In the genomic region with DNA sequence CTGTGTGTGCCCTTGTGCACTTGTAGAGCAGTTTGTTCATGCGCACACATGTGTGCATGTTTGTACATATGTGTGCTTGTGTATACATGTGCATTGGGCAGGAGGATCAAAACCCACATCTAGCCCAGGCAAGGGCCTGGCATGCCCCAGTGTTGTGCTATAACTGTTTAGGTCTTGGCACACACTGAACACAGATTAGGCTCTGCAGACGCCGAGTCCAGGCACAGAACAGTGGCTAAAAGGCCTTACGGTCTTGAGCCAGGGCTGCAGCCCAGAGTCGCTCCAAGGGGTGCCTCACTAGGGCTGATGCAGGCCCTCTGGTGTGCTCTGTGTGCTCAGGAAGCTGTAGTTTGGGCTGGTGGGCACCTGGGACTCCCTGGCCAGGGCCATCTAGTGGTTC, we compare ENCODE assay signal across 24 cellular contexts. TPM values are rescaled to one million over a fixed set of nuclear protein-coding genes. Genes with fewer than 3 reads are reported as not detected.
DNase-seq lines count a peak whose midpoint lies in the region; ATAC-seq and TF ChIP-seq lines count a peak whose summit lies in the region.
"Had no signal": no experiment of that assay in that cellular context is flagged by ENCODE, and none has a peak within 500 bp of the region (broad histone marks: within the 10 kb centered on the region; RNA-seq: fewer than 3 reads in every experiment).

No MANE protein-coding gene starts in this region.

- intact Hi-C loops in activated naive CD4-positive, alpha-beta T cell treated with anti-CD3 and anti-CD28 coated beads for 36 hours (cut with micrococcal nuclease): loop anchor here (5.0 kb wide), 3 partner anchors 236 to 721 kb away; partner anchors contain the start of genes MYO1G, NUDCD3 and TMED4
- intact Hi-C loops in activated T-helper 1 cell treated with anti-CD3 and anti-CD28 coated beads, Interleukin-12 subunit alpha, Interleukin-12 subunit beta, Interleukin-2, Interleukin-4 antibody, amounts not matched to agents 30 ng/mL and 10 ng/mL and 1 ng/mL, durations not matched to agents 14 hours and 24 hours and 36 hours (cut with micrococcal nuclease): loop anchor here (5.0 kb wide), 2 partner anchors 109 to 221 kb away; no protein-coding TSS in a partner anchor

- peak; percentile 2 for TF ChIP-seq CTCF in cardiac muscle cell (IDR thresholded peaks at IDR 0.05; ENCODE audit: low read depth, low read length)

- H3K4me3 ChIP-seq in cardiac muscle cell: no peak overlapping the region
- H3K4me3 ChIP-seq: vagina had no signal

- no peaks in the 10 kb centered on the region for H3K9me3 ChIP-seq in cardiac muscle cell (ENCODE audit: low read depth)
- H3K9me3 ChIP-seq: vagina had no signal

- H3K27me3 Mint-ChIP-seq in activated naive CD4-positive, alpha-beta T cell treated with anti-CD3 and anti-CD28 coated beads for 36 hours (ENCODE audit: low read depth): no peaks in the 10 kb centered on the region
- no peaks in the 10 kb centered on the region for H3K27me3 Mint-ChIP-seq in activated T-helper 1 cell treated with anti-CD3 and anti-CD28 coated beads, Interleukin-12 subunit alpha, Interleukin-12 subunit beta, Interleukin-2, Interleukin-4 antibody, amounts not matched to agents 30 ng/mL and 10 ng/mL and 1 ng/mL, durations not matched to agents 14 hours and 24 hours and 36 hours (ENCODE audit: insufficient read depth)
- no peaks in the 10 kb centered on the region for H3K27me3 Mint-ChIP-seq in stimulated activated memory B cell treated with anti-CD40 and anti-IgM and Interleukin-4, amounts not matched to agents 10 μg/mL and 1 μg/mL and 100 μg/mL, for 72 hours
- H3K27me3 Mint-ChIP-seq: T-helper 17 cell had no signal

- H3K4me1 ChIP-seq in cardiac muscle cell (ENCODE audit: low read depth): peaks cover 50% of the 10 kb centered on the region

- peak overlapping the region; percentile 92 for H3K27ac ChIP-seq in cardiac muscle cell
- H3K27ac ChIP-seq: parathyroid adenoma, vagina, VCaP had no signal

- H3K27me3 ChIP-seq in cardiac muscle cell: no peaks in the 10 kb centered on the region
- H3K27me3 ChIP-seq: vagina had no signal

- H3K4me3 Mint-ChIP-seq in activated naive CD4-positive, alpha-beta T cell treated with anti-CD3 and anti-CD28 coated beads for 36 hours: no peak overlapping the region
- H3K4me3 Mint-ChIP-seq in activated T-helper 1 cell treated with anti-CD3 and anti-CD28 coated beads, Interleukin-12 subunit alpha, Interleukin-12 subunit beta, Interleukin-2, Interleukin-4 antibody, amounts not matched to agents 30 ng/mL and 10 ng/mL and 1 ng/mL, durations not matched to agents 14 hours and 24 hours and 36 hours: no peak overlapping the region
- H3K4me3 Mint-ChIP-seq in stimulated activated memory B cell treated with anti-CD40 and anti-IgM and Interleukin-4, amounts not matched to agents 10 μg/mL and 1 μg/mL and 100 μg/mL, for 72 hours: no peak overlapping the region
- H3K4me3 Mint-ChIP-seq: activated T-cell treated with anti-CD3 and anti-CD28 coated beads, Interleukin-2, amount 50 U/mL, for 72 hours; CD14-positive monocyte; nephron had no signal

- no peaks in the 10 kb centered on the region for H3K36me3 Mint-ChIP-seq in activated naive CD4-positive, alpha-beta T cell treated with anti-CD3 and anti-CD28 coated beads for 36 hours (ENCODE audit: low read depth)
- H3K36me3 Mint-ChIP-seq in activated naive CD4-positive, alpha-beta T cell treated with anti-CD3 and anti-CD28 coated beads, Interleukin-2, amount 50 U/mL, for 72 hours: no peaks in the 10 kb centered on the region
- no peaks in the 10 kb centered on the region for H3K36me3 Mint-ChIP-seq in activated T-helper 1 cell treated with anti-CD3 and anti-CD28 coated beads, Interleukin-12 subunit alpha, Interleukin-12 subunit beta, Interleukin-2, Interleukin-4 antibody, amounts not matched to agents 30 ng/mL and 10 ng/mL and 1 ng/mL, durations not matched to agents 14 hours and 24 hours and 36 hours (ENCODE audit: low read depth)
- no peaks in the 10 kb centered on the region for H3K36me3 Mint-ChIP-seq in stimulated activated memory B cell treated with anti-CD40 and anti-IgM and Interleukin-4, amounts not matched to agents 10 μg/mL and 1 μg/mL and 100 μg/mL, for 72 hours
- H3K36me3 Mint-ChIP-seq: CD14-positive monocyte had no signal

- H3K27ac Mint-ChIP-seq in activated naive CD4-positive, alpha-beta T cell treated with anti-CD3 and anti-CD28 coated beads for 36 hours: peak overlapping the region; percentile 94
- peak overlapping the region in 1 of 2 donors; percentile 95 for H3K27ac Mint-ChIP-seq in activated naive CD4-positive, alpha-beta T cell treated with anti-CD3 and anti-CD28 coated beads, Interleukin-2, amount 50 U/mL, for 72 hours
- H3K27ac Mint-ChIP-seq in activated T-helper 1 cell treated with anti-CD3 and anti-CD28 coated beads, Interleukin-12 subunit alpha, Interleukin-12 subunit beta, Interleukin-2, Interleukin-4 antibody, amounts not matched to agents 30 ng/mL and 10 ng/mL and 1 ng/mL, durations not matched to agents 14 hours and 24 hours and 36 hours: peak overlapping the region; percentile 19
- peak overlapping the region; percentile 71 for H3K27ac Mint-ChIP-seq in stimulated activated memory B cell treated with anti-CD40 and anti-IgM and Interleukin-4, amounts not matched to agents 10 μg/mL and 1 μg/mL and 100 μg/mL, for 72 hours
- H3K27ac Mint-ChIP-seq: nephron, T-helper 17 cell had no signal

- DNase-seq in activated naive CD4-positive, alpha-beta T cell treated with anti-CD3 and anti-CD28 coated beads for 36 hours: no peak
- no peak for DNase-seq in activated naive CD4-positive, alpha-beta T cell treated with anti-CD3 and anti-CD28 coated beads, Interleukin-2, amount 50 U/mL, for 72 hours (ENCODE audit: low spot score in 2 of 2)
- DNase-seq in activated T-helper 1 cell treated with anti-CD3 and anti-CD28 coated beads, Interleukin-12 subunit alpha, Interleukin-12 subunit beta, Interleukin-2, Interleukin-4 antibody, amounts not matched to agents 30 ng/mL and 10 ng/mL and 1 ng/mL, durations not matched to agents 14 hours and 24 hours and 36 hours (ENCODE audit: low spot score): no peak
- DNase-seq in cardiac muscle cell (ENCODE audit: low read depth in 1 of 2, low spot score in 1 of 2) (no peak), 8988T (no peak), ecto neural progenitor cell (ENCODE audit: low spot score) (no peak)
- DNase-seq: ACHN; activated T-cell treated with anti-CD3 and anti-CD28 coated beads, Interleukin-2, amount 50 U/mL, for 72 hours; cortex of kidney; EL; mesendoderm; NCI-H1105; NCI-H2081; stimulated activated CD4-positive, alpha-beta T cell treated with anti-CD3 and anti-CD28 coated beads, Interleukin-15, amount 100 ng/mL, for 24 hours; stimulated activated CD8-positive, alpha-beta memory T cell treated with anti-CD3 and anti-CD28 coated beads, Interleukin-4, amount 100 ng/mL, for 48 hours; T-helper 17 cell had no signal

- ATAC-seq in activated naive CD4-positive, alpha-beta T cell treated with anti-CD3 and anti-CD28 coated beads, Interleukin-2, amount 50 U/mL, for 72 hours: no peak
- ATAC-seq in stimulated activated memory B cell treated with anti-CD40 and anti-IgM and Interleukin-4, amounts not matched to agents 10 μg/mL and 1 μg/mL and 100 μg/mL, for 72 hours: no peak
- ATAC-seq in HG03457 (IDR thresholded peaks at IDR 0.05; ENCODE audit: unreplicated experiment): no peak
- ATAC-seq: activated T-cell treated with anti-CD3 and anti-CD28 coated beads, Interleukin-2, amount 50 U/mL, for 72 hours; sciatic nerve; T-helper 17 cell had no signal

- no peaks in the 10 kb centered on the region for H3K36me3 ChIP-seq in cardiac muscle cell
- H3K36me3 ChIP-seq: vagina had no signal

- CTCF ChIA-PET in activated naive CD4-positive, alpha-beta T cell treated with anti-CD3 and anti-CD28 coated beads for 36 hours (lab: Charles Lee): no interaction called here

- no peaks in the 10 kb centered on the region for H3K9me3 Mint-ChIP-seq in activated naive CD4-positive, alpha-beta T cell treated with anti-CD3 and anti-CD28 coated beads for 36 hours
- H3K9me3 Mint-ChIP-seq in activated naive CD4-positive, alpha-beta T cell treated with anti-CD3 and anti-CD28 coated beads, Interleukin-2, amount 50 U/mL, for 72 hours: peaks cover 3 to 7% of the 10 kb centered on the region in 2 donors
- H3K9me3 Mint-ChIP-seq in activated T-helper 1 cell treated with anti-CD3 and anti-CD28 coated beads, Interleukin-12 subunit alpha, Interleukin-12 subunit beta, Interleukin-2, Interleukin-4 antibody, amounts not matched to agents 30 ng/mL and 10 ng/mL and 1 ng/mL, durations not matched to agents 14 hours and 24 hours and 36 hours: no peaks in the 10 kb centered on the region
- peaks cover 4% of the 10 kb centered on the region for H3K9me3 Mint-ChIP-seq in stimulated activated memory B cell treated with anti-CD40 and anti-IgM and Interleukin-4, amounts not matched to agents 10 μg/mL and 1 μg/mL and 100 μg/mL, for 72 hours
- H3K9me3 Mint-ChIP-seq: nephron had no signal

- peaks cover 29% of the 10 kb centered on the region for H3K4me1 Mint-ChIP-seq in activated naive CD4-positive, alpha-beta T cell treated with anti-CD3 and anti-CD28 coated beads for 36 hours (ENCODE audit: low read depth)
- H3K4me1 Mint-ChIP-seq in activated T-helper 1 cell treated with anti-CD3 and anti-CD28 coated beads, Interleukin-12 subunit alpha, Interleukin-12 subunit beta, Interleukin-2, Interleukin-4 antibody, amounts not matched to agents 30 ng/mL and 10 ng/mL and 1 ng/mL, durations not matched to agents 14 hours and 24 hours and 36 hours (ENCODE audit: low read depth): peaks cover 34% of the 10 kb centered on the region
- peaks cover 39% of the 10 kb centered on the region for H3K4me1 Mint-ChIP-seq in stimulated activated memory B cell treated with anti-CD40 and anti-IgM and Interleukin-4, amounts not matched to agents 10 μg/mL and 1 μg/mL and 100 μg/mL, for 72 hours

RNA-seq across cellular contexts. Expression of gene YKT6, which starts 55.7 kb away (rescaled TPM):
- 10 to 100 TPM; 53.5 to 57.3 TPM for total RNA-seq in activated naive CD4-positive, alpha-beta T cell treated with anti-CD3 and anti-CD28 coated beads for 36 hours
- 10 to 100 TPM; 45.2 to 72.9 TPM for total RNA-seq in activated naive CD4-positive, alpha-beta T cell treated with anti-CD3 and anti-CD28 coated beads, Interleukin-2, amount 50 U/mL, for 72 hours
- total RNA-seq in activated T-helper 1 cell treated with anti-CD3 and anti-CD28 coated beads, Interleukin-12 subunit alpha, Interleukin-12 subunit beta, Interleukin-2, Interleukin-4 antibody, amounts not matched to agents 30 ng/mL and 10 ng/mL and 1 ng/mL, durations not matched to agents 14 hours and 24 hours and 36 hours: 91.8 and 92.1 TPM in 2 replicates
- total RNA-seq in cardiac muscle cell: 59.8 and 92.9 TPM in 2 replicates
- polyA plus RNA-seq in cardiac muscle cell: 76.2 and 105 TPM in 2 replicates
